ENCODE assay signal across 8 cellular contexts in genomic region chr6:15662246-15663056, GRCh38. TPM values are rescaled to one million over a fixed set of nuclear protein-coding genes. Genes with fewer than 3 reads are reported as not detected.
A peak's percentile ranks its signal among the peaks of the same experiment; 100 is the strongest.
DNase-seq lines count a peak whose midpoint lies in the region; ATAC-seq, FAIRE-seq and TF ChIP-seq lines count a peak whose summit lies in the region.

TSS of gene DTNBP1 (minus strand) at chr6:15663028. CDS start at chr6:15662869, 159 bp downstream.

- peak; percentile 92 for FAIRE-seq in GM12892 (lab: Jason Lieb, UNC)

- TF ChIP-seq CTCF in HEK293 (tag by site-specific recombination; IDR thresholded peaks at IDR 0.05) (peak; percentile 65; the same call in 1 of the 2 replicates), astrocyte of the cerebellum (IDR thresholded peaks at IDR 0.05; ENCODE audit: low read depth, low read length, missing control alignments) (no peak), gastrocnemius medialis (IDR thresholded peaks at IDR 0.05 in 4 of 5, conservative IDR thresholded peaks at IDR 0.05 in 1 of 5) (no peak)

- peaks cover 0 to 11% of the 10 kb centered on the region in 2 experiments; a peak in 1 of 3 replicates for H3K36me3 ChIP-seq in HEK293 (ENCODE audit: control insufficient read depth in 2 of 2, insufficient read depth in 1 of 2, low read length in 2 of 2)
- no peaks in the 10 kb centered on the region for H3K36me3 ChIP-seq in iPS DF 6.9 (ENCODE audit: control insufficient read depth, insufficient read depth, low read length)
- no peaks in the 10 kb centered on the region for H3K36me3 ChIP-seq in gastrocnemius medialis

- H3K9me3 ChIP-seq in HEK293 (ENCODE audit: control insufficient read depth, insufficient read depth, low read depth, low read length) (no peaks in the 10 kb centered on the region), iPS DF 6.9 (ENCODE audit: control insufficient read depth, insufficient read depth, low read length) (no peaks in the 10 kb centered on the region), gastrocnemius medialis (no peaks in the 10 kb centered on the region)

- in situ Hi-C loops in astrocyte of the cerebellum (cut with HindIII; ENCODE audit: low sequenced_read_pairs) (no loop called here), gastrocnemius medialis (cut with MboI; ENCODE audit: low sequenced_read_pairs in 4 of 4) (no loop called here)

- no peak; the same call in 1 of the 2 replicates for TF ChIP-seq POLR2A in GM12892 (IDR thresholded peaks at IDR 0.05; ENCODE audit: low read depth, low read length)
- TF ChIP-seq POLR2A in gastrocnemius medialis (IDR thresholded peaks at IDR 0.05) = peak; percentile 88

- DNase-seq in GM12892 (ENCODE audit: insufficient read length) (peak; percentile 80), MV-4-11 (lab: John Stamatoyannopoulos, UW) (peak; percentile 8), T1000 (lab: John Stamatoyannopoulos, UW) (peak; percentile 8), astrocyte of the cerebellum (ENCODE audit: low read depth) (no peak), iPS DF 6.9 (ENCODE audit: low read depth, low spot score) (no peak), gastrocnemius medialis (peak; percentile 66 to 78), cerebellar nuclear complex (lab: John Stamatoyannopoulos, UW) (no peak)

- no CpG with 5 or more reads among the region's 99 CpGs for WGBS in iPS DF 6.9 (ENCODE audit: insufficient coverage, insufficient read length)

- H3K4me1 ChIP-seq in HEK293 (ENCODE audit: control insufficient read depth, insufficient read depth, low read length) (no peaks in the 10 kb centered on the region; the same call in 1 of the 2 replicates), iPS DF 6.9 (ENCODE audit: control insufficient read depth, insufficient read depth, low read length) (0 out of 2 replicates have a peak, but pooled peaks cover 2% of the 10 kb centered on the region), gastrocnemius medialis (peaks cover 5 to 12% of the 10 kb centered on the region in 2 donors)

- intact Hi-C loops in gastrocnemius medialis (cut with DNase I; ENCODE audit: low total_unique reads) = no loop called here

- peak; percentile 86 to 87 for ATAC-seq in gastrocnemius medialis

- H3K27ac ChIP-seq in HEK293 (ENCODE audit: extremely low read depth, low read depth, low read length) = peak within 1 kb of the TSS; percentile 61; the same call in 1 of the 2 replicates
- no peak within 1 kb of the TSS for H3K27ac ChIP-seq in iPS DF 6.9 (ENCODE audit: low read length)
- H3K27ac ChIP-seq in gastrocnemius medialis = peak within 1 kb of the TSS; percentile 93 to 96 (median 94)

- H3K27me3 ChIP-seq in iPS DF 6.9 (ENCODE audit: control insufficient read depth, insufficient read depth, low read length) = peaks cover 5% of the 10 kb centered on the region; the same call in 1 of the 2 replicates
- no peaks in the 10 kb centered on the region for H3K27me3 ChIP-seq in gastrocnemius medialis

- H3K4me3 ChIP-seq in HEK293 (ENCODE audit: low read depth, low read length) = peak within 1 kb of the TSS; percentile 86
- peak within 1 kb of the TSS; percentile 79 for H3K4me3 ChIP-seq in astrocyte of the cerebellum (ENCODE audit: low read depth, low read length)
- peak within 1 kb of the TSS; percentile 49 for H3K4me3 ChIP-seq in iPS DF 6.9 (ENCODE audit: low read length)
- peak within 1 kb of the TSS; percentile 82 to 97 (median 88) for H3K4me3 ChIP-seq in gastrocnemius medialis

- CTCF ChIA-PET in HEK293 (lab: Yijun Ruan, JAX) = interaction anchor here (0.6 to 1.2 kb wide), 6 partner anchors 10 to 656 kb away, joined by 3 to 5 read pairs (median 4); no protein-coding TSS in a partner anchor

- POLR2A ChIA-PET in HEK293 (lab: Yijun Ruan, JAX) = interaction anchor here (0.7 to 1.9 kb wide), 4 partner anchors 9 to 543 kb away, joined by 3 to 10 read pairs (median 4); partner anchors contain the start of gene MYLIP

TF ChIP-seq in HEK293, 187 proteins besides CTCF, POLR2A, EP300 and RAD21 (continues in another document):
- no peak for TF ChIP-seq ZNF785 (tag by site-specific recombination; IDR thresholded peaks at IDR 0.05)
- peak; percentile 79 for TF ChIP-seq KLF9 (tag by site-specific recombination; IDR thresholded peaks at IDR 0.05; ENCODE audit: low read depth)
- TF ChIP-seq KLF1 (tag by site-specific recombination; IDR thresholded peaks at IDR 0.05) = peak; percentile 29
- peak; percentile 89 for TF ChIP-seq SCRT2 (tag by site-specific recombination; IDR thresholded peaks at IDR 0.05)
- TF ChIP-seq GLI2 (tag by site-specific recombination; IDR thresholded peaks at IDR 0.05; ENCODE audit: borderline replicate concordance, low read depth) = no peak
- TF ChIP-seq GLI4 (tag by site-specific recombination; IDR thresholded peaks at IDR 0.05) = 0 out of 2 replicates have a peak, but pooled peaks have one; percentile 35
- 0 out of 2 replicates have a peak, but pooled peaks have one; percentile 41 for TF ChIP-seq ZNF2 (tag by site-specific recombination; IDR thresholded peaks at IDR 0.05)
- TF ChIP-seq ZNF362 (tag by site-specific recombination; IDR thresholded peaks at IDR 0.05) = no peak
- TF ChIP-seq ZNF335 (tag by site-specific recombination; conservative IDR thresholded peaks at IDR 0.05) = peak; percentile 90
- peak; percentile 78 for TF ChIP-seq ZBTB10 (tag by site-specific recombination; IDR thresholded peaks at IDR 0.05)
- TF ChIP-seq ZNF169 (tag by site-specific recombination; IDR thresholded peaks at IDR 0.05) = no peak
- peak; percentile 82 for TF ChIP-seq ZBTB8A (tag by site-specific recombination; IDR thresholded peaks at IDR 0.05)
- TF ChIP-seq ZFP69B (tag by site-specific recombination; IDR thresholded peaks at IDR 0.05) = peak; percentile 77; the same call in 1 of the 2 replicates
- TF ChIP-seq YY2 (tag by site-specific recombination; IDR thresholded peaks at IDR 0.05) = no peak
- no peak for TF ChIP-seq ZNF830 (tag by site-specific recombination; IDR thresholded peaks at IDR 0.05; ENCODE audit: low read depth)
- TF ChIP-seq ZNF398 (tag by site-specific recombination; IDR thresholded peaks at IDR 0.05) = 0 out of 2 replicates have a peak, but pooled peaks have one; percentile 39
- peak; percentile 86; the same call in 1 of the 2 replicates for TF ChIP-seq ZXDB (tag by site-specific recombination; IDR thresholded peaks at IDR 0.05)
- no peak for TF ChIP-seq ZNF843 (tag by site-specific recombination; IDR thresholded peaks at IDR 0.05)
- no peak for TF ChIP-seq ZNF48 (tag by site-specific recombination; IDR thresholded peaks at IDR 0.05)
- TF ChIP-seq ZNF10 (tag by site-specific recombination; IDR thresholded peaks at IDR 0.05) = peak; percentile 8
- TF ChIP-seq SP2 (tag by site-specific recombination; IDR thresholded peaks at IDR 0.05) = peak; percentile 44
- no peak for TF ChIP-seq ZNF549 (tag by site-specific recombination; IDR thresholded peaks at IDR 0.05)
- 0 out of 2 replicates have a peak, but pooled peaks have one; percentile 16 for TF ChIP-seq ZNF792 (tag by site-specific recombination; IDR thresholded peaks at IDR 0.05)
- peak; percentile 87 for TF ChIP-seq ZBTB17 (tag by site-specific recombination; IDR thresholded peaks at IDR 0.05)
- TF ChIP-seq KLF8 (tag by site-specific recombination; IDR thresholded peaks at IDR 0.05) = peak; percentile 63; the same call in 1 of the 2 replicates

RNA-seq across cellular contexts. Expression of gene DTNBP1, which starts in this region (rescaled TPM):
- polyA plus RNA-seq in GM12892 (2012; ENCODE audit: missing spikeins) = 15.2 TPM
- total RNA-seq in gastrocnemius medialis = 10 to 100 TPM in 2 of 4 donors, 1 to 10 TPM in 2; 5.2 to 33.5 (median 12.5) TPM

Comparison
In these comparisons a context has a peak if more than half of its experiments do, and no peak if none do; other contexts are left out.
1. DNase-seq: peak in GM12892 (single experiment), MV-4-11 (single experiment), T1000 (single experiment) and gastrocnemius medialis (2 of 2); none in astrocyte of the cerebellum (single experiment), iPS DF 6.9 (single experiment) and cerebellar nuclear complex (0 of 2).
2. Peak in every context shown above with its lines, with median percentiles within 50 percentile points of each other: H3K4me3 ChIP-seq.